Comparison of ENCODE assay signal across 11 cellular contexts in genomic region chr3:186060222-186060621, GRCh38. TPM values are rescaled to one million over a fixed set of nuclear protein-coding genes. Genes with fewer than 3 reads are reported as not detected.
A peak's percentile ranks its signal among the peaks of the same experiment; 100 is the strongest.
DNase-seq lines count a peak whose midpoint lies in the region; ATAC-seq and TF ChIP-seq lines count a peak whose summit lies in the region.
"Had no signal": no experiment of that assay in that cellular context is flagged by ENCODE, and none has a peak within 500 bp of the region (broad histone marks: within the 10 kb centered on the region; RNA-seq: fewer than 3 reads in every experiment).

No MANE protein-coding gene starts in this region.

- no peaks in the 10 kb centered on the region for H3K36me3 Mint-ChIP-seq in activated CD4-positive, alpha-beta T cell treated with anti-CD3 and anti-CD28 coated beads, Interleukin-2, amount 10 ng/mL, durations not matched to agents 24 days and 14 days (ENCODE audit: low read depth)

- peaks cover 10% of the 10 kb centered on the region for H3K4me1 Mint-ChIP-seq in activated CD4-positive, alpha-beta T cell treated with anti-CD3 and anti-CD28 coated beads, Interleukin-2, amount 10 ng/mL, durations not matched to agents 24 days and 14 days

- H3K9me3 Mint-ChIP-seq in activated CD4-positive, alpha-beta T cell treated with anti-CD3 and anti-CD28 coated beads, Interleukin-2, amount 10 ng/mL, durations not matched to agents 24 days and 14 days: no peaks in the 10 kb centered on the region

- H3K36me3 ChIP-seq in stomach: peaks cover 0 to 55% (median 39%) of the 10 kb centered on the region in 4 donors

- no peaks in the 10 kb centered on the region for H3K27me3 ChIP-seq in stomach

- peak; percentile 70 for DNase-seq in activated CD4-positive, alpha-beta T cell treated with anti-CD3 and anti-CD28 coated beads, Interleukin-2, amount 10 ng/mL, durations not matched to agents 24 days and 14 days
- no peak for DNase-seq in activated CD4-positive, alpha-beta T cell treated with anti-CD3 and anti-CD28 coated beads, Interleukin-2, amount 50 U/mL, for 4 hours
- peak; percentile 35 for DNase-seq in stimulated activated CD4-positive, alpha-beta T cell treated with anti-CD3 and anti-CD28 coated beads, Interleukin-1b, Interleukin-23, amount 100 ng/mL, for 48 hours
- DNase-seq in stomach (no peak), cortex of kidney (lab: John Stamatoyannopoulos, UW) (no peak), iPS-NIHi11 (ENCODE audit: low spot score) (no peak)
- DNase-seq: ACHN, islet precursor cell had no signal

- WGBS in stomach, 5 donors: 63 to 72% (median 69%) methylated on average over 3 of the region's 3 CpGs

- H3K27me3 Mint-ChIP-seq in activated CD4-positive, alpha-beta T cell treated with anti-CD3 and anti-CD28 coated beads, Interleukin-2, amount 10 ng/mL, durations not matched to agents 24 days and 14 days: peaks cover 73% of the 10 kb centered on the region

- H3K9me3 ChIP-seq in stomach: no peaks in the 10 kb centered on the region

- no peaks in the 10 kb centered on the region for H3K4me1 ChIP-seq in stomach

- no peak for TF ChIP-seq CTCF in stomach (IDR thresholded peaks at IDR 0.05)

- H3K27ac Mint-ChIP-seq in activated CD4-positive, alpha-beta T cell treated with anti-CD3 and anti-CD28 coated beads, Interleukin-2, amount 10 ng/mL, durations not matched to agents 24 days and 14 days: no peak overlapping the region
- H3K27ac Mint-ChIP-seq: activated naive CD8-positive, alpha-beta T cell had no signal

- TF ChIP-seq POLR2A in stomach (IDR thresholded peaks at IDR 0.05): no peak

- intact Hi-C loops in activated CD4-positive, alpha-beta T cell treated with anti-CD3 and anti-CD28 coated beads, Interleukin-2, amount 10 ng/mL, durations not matched to agents 24 days and 14 days (cut with micrococcal nuclease): loop anchor here (2.0 to 10.0 kb wide), 2 partner anchors 51 to 185 kb away; no protein-coding TSS in a partner anchor
- intact Hi-C loops in stomach (cut with DNase I; ENCODE audit: low total_unique reads): no loop called here

- H3K4me3 ChIP-seq in stomach: no peak overlapping the region

- H3K27ac ChIP-seq in stomach: no peak overlapping the region

- no peak overlapping the region for H3K4me3 Mint-ChIP-seq in activated CD4-positive, alpha-beta T cell treated with anti-CD3 and anti-CD28 coated beads, Interleukin-2, amount 10 ng/mL, durations not matched to agents 24 days and 14 days
- H3K4me3 Mint-ChIP-seq: activated naive CD8-positive, alpha-beta T cell had no signal

- TF ChIP-seq EP300 in stomach (IDR thresholded peaks at IDR 0.05): no peak

- ATAC-seq in GM21576 (IDR thresholded peaks at IDR 0.05; ENCODE audit: unreplicated experiment): peak; percentile 84
- peak; percentile 62 for ATAC-seq in HG03558 (IDR thresholded peaks at IDR 0.05; ENCODE audit: extremely low read depth, unreplicated experiment)

RNA-seq across cellular contexts. Expression of gene ETV5, which starts 48.7 kb away (rescaled TPM):
- 2.2 and 2.5 TPM in 2 replicates for total RNA-seq in activated CD4-positive, alpha-beta T cell treated with anti-CD3 and anti-CD28 coated beads, Interleukin-2, amount 10 ng/mL, durations not matched to agents 24 days and 14 days
- total RNA-seq in stomach: 100 to 1,000 TPM in 1 of 5 donors, 10 to 100 TPM in 3, 1 to 10 TPM in 1; 2.9 to 343 (median 28.6) TPM
- polyA plus RNA-seq in stomach: 1 to 10 TPM; 3.2 to 7.3 (median 5.7) TPM

Comparison
In these comparisons a context has a peak if more than half of its experiments do, and no peak if none do; other contexts are left out.
1. DNase-seq: peak in activated CD4-positive, alpha-beta T cell treated with anti-CD3 and anti-CD28 coated beads, Interleukin-2, amount 10 ng/mL, durations not matched to agents 24 days and 14 days (single experiment) and stimulated activated CD4-positive, alpha-beta T cell treated with anti-CD3 and anti-CD28 coated beads, Interleukin-1b, Interleukin-23, amount 100 ng/mL, for 48 hours (single experiment); none in activated CD4-positive, alpha-beta T cell treated with anti-CD3 and anti-CD28 coated beads, Interleukin-2, amount 50 U/mL, for 4 hours (0 of 2), stomach (single experiment), cortex of kidney (single experiment) and iPS-NIHi11 (single experiment).